Comparison of ENCODE assay signal across 1 cellular context in the genomic region with DNA sequence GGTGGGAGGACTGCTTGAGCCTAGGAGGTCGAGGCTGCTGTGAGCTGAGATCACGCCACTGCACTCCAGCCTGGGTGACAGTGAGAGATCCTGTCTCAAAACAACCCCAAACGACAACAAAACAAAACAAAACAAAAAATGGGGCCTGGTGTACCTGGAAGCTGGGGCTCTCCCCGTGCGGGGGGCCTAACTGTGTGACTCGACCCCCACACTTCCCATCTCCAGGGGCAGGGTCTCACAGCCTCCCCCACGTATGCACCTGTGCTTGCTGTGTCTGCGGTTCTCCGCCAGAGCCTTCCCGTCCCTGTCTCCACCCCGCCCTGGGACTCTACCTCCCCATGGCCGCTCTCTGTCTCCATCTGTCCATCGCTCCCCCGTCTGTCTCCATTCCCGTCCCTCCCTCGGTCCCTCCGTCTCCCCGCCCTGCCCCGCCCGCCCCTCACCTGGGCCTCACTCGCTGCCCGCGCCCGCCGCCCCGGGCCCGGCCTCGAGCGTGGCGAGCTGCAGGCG.
A peak's percentile ranks its signal among the peaks of the same experiment; 100 is the strongest.
TF ChIP-seq lines count a peak whose summit lies in the region.

No MANE protein-coding gene starts in this region.

TF ChIP-seq in H1, 55 proteins besides CTCF, POLR2A, EP300 and RAD21:
- TF ChIP-seq, protein P1, sequence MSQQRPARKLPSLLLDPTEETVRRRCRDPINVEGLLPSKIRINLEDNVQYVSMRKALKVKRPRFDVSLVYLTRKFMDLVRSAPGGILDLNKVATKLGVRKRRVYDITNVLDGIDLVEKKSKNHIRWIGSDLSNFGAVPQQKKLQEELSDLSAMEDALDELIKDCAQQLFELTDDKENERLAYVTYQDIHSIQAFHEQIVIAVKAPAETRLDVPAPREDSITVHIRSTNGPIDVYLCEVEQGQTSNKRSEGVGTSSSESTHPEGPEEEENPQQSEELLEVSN (IDR thresholded peaks at IDR 0.05), result 0 out of 2 replicates have a peak, but pooled peaks have one; percentile 21
- TF ChIP-seq KDM4A (IDR thresholded peaks at IDR 0.05; ENCODE audit: low read depth, low read length, severe bottlenecking) (peak; percentile 15), TAF1 (IDR thresholded peaks at IDR 0.05; ENCODE audit: low read depth, low read length) (0 out of 2 replicates have a peak, but pooled peaks have one; percentile 5), NRF1 (IDR thresholded peaks at IDR 0.05; ENCODE audit: low read depth, low read length) (no peak), MAX (IDR thresholded peaks at IDR 0.05) (peak; percentile 52; the same call in 1 of the 2 replicates), CTBP2 (IDR thresholded peaks at IDR 0.05; ENCODE audit: borderline replicate concordance, insufficient read depth, insufficient read length, low read length) (no peak)
